In genomic region chr13:74259641-74260040, GRCh38 we compare ENCODE assay signal across 18 cellular contexts.
"Had no signal": no experiment of that assay in that cellular context is flagged by ENCODE, and none has a peak within 500 bp of the region (broad histone marks: within the 10 kb centered on the region; RNA-seq: fewer than 3 reads in every experiment).

No MANE protein-coding gene starts in this region.

- H3K36me3 ChIP-seq: brain microvascular endothelial cell, gastroesophageal sphincter, heart right ventricle, pancreas, right lobe of liver, thoracic aorta, upper lobe of left lung had no signal

- H3K4me3 ChIP-seq: gastroesophageal sphincter, heart right ventricle, pancreas, right lobe of liver, thoracic aorta, upper lobe of left lung had no signal

- H3K27ac ChIP-seq: brain microvascular endothelial cell, gastroesophageal sphincter, heart right ventricle, pancreas, right lobe of liver, thoracic aorta, upper lobe of left lung had no signal

- H3K4me1 ChIP-seq: gastroesophageal sphincter, pancreas, right lobe of liver, upper lobe of left lung had no signal

- H3K27me3 Mint-ChIP-seq: activated CD4-positive, alpha-beta T cell treated with anti-CD3 and anti-CD28 coated beads, Interleukin-2, amount 10 ng/mL, durations not matched to agents 7 days and 5 days had no signal

- DNase-seq: activated CD4-positive, alpha-beta T cell treated with anti-CD3 and anti-CD28 coated beads, Interleukin-2, amount 10 ng/mL, durations not matched to agents 7 days and 5 days; activated CD8-positive, alpha-beta memory T cell treated with anti-CD3 and anti-CD28 coated beads for 24 hours; aorta; brain microvascular endothelial cell; central memory CD4-positive, alpha-beta T cell; cortex of kidney; heart right ventricle; left ventricle myocardium superior; pancreas; right lobe of liver; small intestine; stimulated activated CD4-positive, alpha-beta T cell treated with anti-CD3 and anti-CD28 coated beads, Interleukin-15, amount 100 ng/mL, for 24 hours; stimulated activated CD4-positive, alpha-beta T cell treated with anti-CD3 and anti-CD28 coated beads, Interleukin-2, amount 100 ng/mL, for 48 hours; upper lobe of left lung had no signal

- H3K4me3 Mint-ChIP-seq: activated CD4-positive, alpha-beta T cell treated with anti-CD3 and anti-CD28 coated beads, Interleukin-2, amount 10 ng/mL, durations not matched to agents 7 days and 5 days; activated T-helper 1 cell treated with anti-CD3 and anti-CD28 coated beads, Interleukin-12 subunit alpha, Interleukin-12 subunit beta, Interleukin-2, Interleukin-4 antibody, amounts not matched to agents 30 ng/mL and 10 ng/mL and 1 ng/mL, durations not matched to agents 14 hours and 24 hours and 36 hours had no signal

- ATAC-seq: esophagus mucosa, gastroesophageal sphincter, heart right ventricle, left ventricle myocardium superior, pancreas, right lobe of liver had no signal

- H3K27ac Mint-ChIP-seq: activated CD4-positive, alpha-beta T cell treated with anti-CD3 and anti-CD28 coated beads, Interleukin-2, amount 10 ng/mL, durations not matched to agents 7 days and 5 days; activated T-helper 1 cell treated with anti-CD3 and anti-CD28 coated beads, Interleukin-12 subunit alpha, Interleukin-12 subunit beta, Interleukin-2, Interleukin-4 antibody, amounts not matched to agents 30 ng/mL and 10 ng/mL and 1 ng/mL, durations not matched to agents 14 hours and 24 hours and 36 hours had no signal

- H3K9me3 Mint-ChIP-seq: activated T-helper 1 cell treated with anti-CD3 and anti-CD28 coated beads, Interleukin-12 subunit alpha, Interleukin-12 subunit beta, Interleukin-2, Interleukin-4 antibody, amounts not matched to agents 30 ng/mL and 10 ng/mL and 1 ng/mL, durations not matched to agents 14 hours and 24 hours and 36 hours had no signal

- H3K27me3 ChIP-seq: brain microvascular endothelial cell, gastroesophageal sphincter, heart right ventricle, pancreas, right lobe of liver, upper lobe of left lung had no signal

- H3K9me3 ChIP-seq: pancreas, right lobe of liver had no signal
